19 cellular contexts compared by ENCODE assay signal in genomic region chr6:3805448-3806123, GRCh38. TPM values are rescaled to one million over a fixed set of nuclear protein-coding genes. Genes with fewer than 3 reads are reported as not detected.
DNase-seq lines count a peak whose midpoint lies in the region; ATAC-seq and TF ChIP-seq lines count a peak whose summit lies in the region.
"Had no signal": no experiment of that assay in that cellular context is flagged by ENCODE, and none has a peak within 500 bp of the region (broad histone marks: within the 10 kb centered on the region; RNA-seq: fewer than 3 reads in every experiment).

No MANE protein-coding gene starts in this region.

- no peak overlapping the region for H3K4me3 ChIP-seq in ascending aorta
- no peak overlapping the region for H3K4me3 ChIP-seq in psoas muscle
- no peak overlapping the region for H3K4me3 ChIP-seq in transverse colon
- H3K4me3 ChIP-seq: HAP-1 had no signal

- H3K27ac Mint-ChIP-seq in CD14-positive monocyte = no peak overlapping the region
- H3K27ac Mint-ChIP-seq: activated CD4-positive, alpha-beta T cell treated with anti-CD3 and anti-CD28 coated beads, Interleukin-2, amount 10 ng/mL, durations not matched to agents 24 days and 14 days; effector memory CD8-positive, alpha-beta T cell; naive thymus-derived CD4-positive, alpha-beta T cell had no signal

- H3K27ac ChIP-seq in ascending aorta = peak overlapping the region; percentile 86 to 94
- H3K27ac ChIP-seq in foreskin keratinocyte = peak overlapping the region; percentile 86
- H3K27ac ChIP-seq in psoas muscle = peak overlapping the region; percentile 75
- no peak overlapping the region for H3K27ac ChIP-seq in transverse colon

- H3K27me3 ChIP-seq in ascending aorta (no peaks in the 10 kb centered on the region), foreskin keratinocyte (no peaks in the 10 kb centered on the region), psoas muscle (ENCODE audit: insufficient read depth in 3 of 3, low read length in 2 of 3) (no peaks in the 10 kb centered on the region), transverse colon (no peaks in the 10 kb centered on the region)

- peak; percentile 82 for DNase-seq in ELR (ENCODE audit: low read depth)
- no peak for DNase-seq in ascending aorta (ENCODE audit: low spot score in 2 of 2)
- DNase-seq in foreskin keratinocyte = no peak
- no peak for DNase-seq in psoas muscle
- DNase-seq in transverse colon = no peak
- DNase-seq in NCI-H2196 treated with DMSO at 0.1 percent for 48 hours (lab: John Stamatoyannopoulos, UW; ENCODE audit: unreplicated experiment) = no peak
- no peak for DNase-seq in CD14-positive monocyte (ENCODE audit: low spot score)
- DNase-seq: activated CD4-positive, alpha-beta T cell treated with anti-CD3 and anti-CD28 coated beads, Interleukin-2, amount 10 ng/mL, durations not matched to agents 24 days and 14 days; activated naive CD4-positive, alpha-beta T cell treated with anti-CD3 and anti-CD28 coated beads, Interleukin-2, amount 50 U/mL, for 16 hours; effector memory CD8-positive, alpha-beta T cell; GDM1; mammary epithelial cell; naive thymus-derived CD4-positive, alpha-beta T cell; NCI-H187; NCI-H524 treated with DMSO at 0.1 percent for 48 hours; retina; substantia nigra had no signal

- H3K9me3 ChIP-seq in ascending aorta (no peaks in the 10 kb centered on the region), psoas muscle (no peaks in the 10 kb centered on the region), transverse colon (no peaks in the 10 kb centered on the region)
- H3K9me3 ChIP-seq: HAP-1 had no signal

- H3K36me3 Mint-ChIP-seq in CD14-positive monocyte = no peaks in the 10 kb centered on the region
- H3K36me3 Mint-ChIP-seq: naive thymus-derived CD4-positive, alpha-beta T cell had no signal

- H3K4me1 ChIP-seq in ascending aorta (peaks cover 22 to 48% of the 10 kb centered on the region in 2 donors), foreskin keratinocyte (peaks cover 14% of the 10 kb centered on the region), psoas muscle (peaks cover 15% of the 10 kb centered on the region), transverse colon (peaks cover 0 to 10% (median 4%) of the 10 kb centered on the region in 4 donors)

- H3K9me3 Mint-ChIP-seq in CD14-positive monocyte = peaks cover 0 to 2% (median 0%) of the 10 kb centered on the region in 7 donors
- H3K9me3 Mint-ChIP-seq: activated CD4-positive, alpha-beta T cell treated with anti-CD3 and anti-CD28 coated beads, Interleukin-2, amount 10 ng/mL, durations not matched to agents 24 days and 14 days; effector memory CD8-positive, alpha-beta T cell had no signal

- no peak for TF ChIP-seq POLR2A in transverse colon (IDR thresholded peaks at IDR 0.05)

- in situ Hi-C loops in transverse colon (cut with MboI; ENCODE audit: low pct_ligation_motif_present in 1 of 4, low pct_unique_long_range_greater_than_20kb in 1 of 4, low sequenced_read_pairs in 3 of 4) = no loop called here

- 87 to 89% (median 88%) methylated on average over 8 of the region's 8 CpGs for WGBS in psoas muscle, 3 donors
- 83% methylated on average over 6 to 8 of the region's 8 CpGs for WGBS in transverse colon (ENCODE audit: low coverage in 1 of 2), 2 donors

- H3K4me1 Mint-ChIP-seq in CD14-positive monocyte = no peaks in the 10 kb centered on the region
- H3K4me1 Mint-ChIP-seq: activated CD4-positive, alpha-beta T cell treated with anti-CD3 and anti-CD28 coated beads, Interleukin-2, amount 10 ng/mL, durations not matched to agents 24 days and 14 days; naive thymus-derived CD4-positive, alpha-beta T cell had no signal

- H3K36me3 ChIP-seq in ascending aorta (no peaks in the 10 kb centered on the region), psoas muscle (ENCODE audit: insufficient read depth in 1 of 2, low read depth in 1 of 2) (no peaks in the 10 kb centered on the region), transverse colon (no peaks in the 10 kb centered on the region)
- H3K36me3 ChIP-seq: HAP-1 had no signal

- intact Hi-C loops in ascending aorta (cut with DNase I) = loop anchor here (2.0 to 5.0 kb wide), 2 partner anchors 39 to 107 kb away; no protein-coding TSS in a partner anchor
- intact Hi-C loops in psoas muscle (cut with DNase I) = loop anchor here in 1 of 2 donors (5.0 kb wide), 1 partner anchor 53 kb away; the partner anchor contains the start of gene PXDC1
- intact Hi-C loops in transverse colon (cut with DNase I; ENCODE audit: low total_unique reads) = no loop called here
- intact Hi-C loops in CD14-positive monocyte (cut with micrococcal nuclease) = no loop called here

- TF ChIP-seq EP300 in transverse colon (IDR thresholded peaks at IDR 0.05; ENCODE audit: low read depth) = no peak

- ATAC-seq in foreskin keratinocyte (no peak), psoas muscle (no peak), HG03442 (IDR thresholded peaks at IDR 0.05; ENCODE audit: unreplicated experiment) (no peak)
- ATAC-seq: effector memory CD8-positive, alpha-beta T cell; naive thymus-derived CD4-positive, alpha-beta T cell had no signal

- TF ChIP-seq CTCF in ascending aorta (IDR thresholded peaks at IDR 0.05) = no peak
- TF ChIP-seq CTCF in foreskin keratinocyte (conservative IDR thresholded peaks at IDR 0.05) = no peak
- TF ChIP-seq CTCF in psoas muscle (IDR thresholded peaks at IDR 0.05) = no peak
- no peak for TF ChIP-seq CTCF in transverse colon (IDR thresholded peaks at IDR 0.05)
- TF ChIP-seq CTCF in CD14-positive monocyte (IDR thresholded peaks at IDR 0.05) = no peak

- no peak overlapping the region for H3K4me3 Mint-ChIP-seq in CD14-positive monocyte
- H3K4me3 Mint-ChIP-seq: activated CD4-positive, alpha-beta T cell treated with anti-CD3 and anti-CD28 coated beads, Interleukin-2, amount 10 ng/mL, durations not matched to agents 24 days and 14 days; effector memory CD8-positive, alpha-beta T cell; naive thymus-derived CD4-positive, alpha-beta T cell had no signal

- peaks cover 0 to 4% (median 1%) of the 10 kb centered on the region in 3 donors for H3K27me3 Mint-ChIP-seq in CD14-positive monocyte (ENCODE audit: low read depth in 3 of 3)
- H3K27me3 Mint-ChIP-seq: activated CD4-positive, alpha-beta T cell treated with anti-CD3 and anti-CD28 coated beads, Interleukin-2, amount 10 ng/mL, durations not matched to agents 24 days and 14 days had no signal

RNA-seq across cellular contexts. Expression of gene FAM50B, which starts 43.6 kb away (rescaled TPM):
- total RNA-seq in ascending aorta (8.1 TPM), foreskin keratinocyte (6.9 and 7.8 TPM in 2 replicates), psoas muscle (10 to 100 TPM; 10.8 to 19.6 (median 12.4) TPM), transverse colon (1 to 10 TPM in 3 of 4 donors, not detected in 1; 3.4 to 6.4 (median 5.2) TPM)
- polyA plus RNA-seq in foreskin keratinocyte (9.2 and 9.4 TPM in 2 replicates), psoas muscle (10 to 100 TPM; 10.1 to 16.4 (median 11.4) TPM), CD14-positive monocyte (1 to 10 TPM; 3.0 to 3.3 TPM)

RNA-seq across cellular contexts. Expression of gene PXDC1, which starts 54.1 kb away (rescaled TPM):
- 310 TPM for total RNA-seq in ascending aorta
- total RNA-seq in foreskin keratinocyte = 33.0 and 40.0 TPM in 2 replicates
- polyA plus RNA-seq in foreskin keratinocyte = 29.4 and 34.9 TPM in 2 replicates
- 10 to 100 TPM in 3 of 4 donors, 1 to 10 TPM in 1; 9.8 to 28.1 (median 17.0) TPM for total RNA-seq in psoas muscle
- polyA plus RNA-seq in psoas muscle = 10 to 100 TPM; 12.2 to 32.0 (median 24.3) TPM
- total RNA-seq in transverse colon = 10 to 100 TPM; 14.6 to 85.4 (median 44.3) TPM
- under 1 TPM; 0.48 to 0.55 TPM for polyA plus RNA-seq in CD14-positive monocyte
- polyA plus RNA-seq: naive thymus-derived CD4-positive, alpha-beta T cell had no signal

Comparison
In these comparisons a context has a peak if more than half of its experiments do, and no peak if none do; other contexts are left out.
1. H3K27ac ChIP-seq: peak in ascending aorta (2 of 2), foreskin keratinocyte (single experiment) and psoas muscle (single experiment); none in transverse colon (0 of 4).